27 cellular contexts compared by ENCODE assay signal in genomic region chr6:4377635-4378034, GRCh38.
DNase-seq lines count a peak whose midpoint lies in the region; ATAC-seq and TF ChIP-seq lines count a peak whose summit lies in the region.
"Had no signal": no experiment of that assay in that cellular context is flagged by ENCODE, and none has a peak within 500 bp of the region (broad histone marks: within the 10 kb centered on the region; RNA-seq: fewer than 3 reads in every experiment).

No MANE protein-coding gene starts in this region.

- no peak for TF ChIP-seq RAD21 in IMR-90 (IDR thresholded peaks at IDR 0.05; ENCODE audit: low read length)

- H2BK120ac ChIP-seq in IMR-90 (ENCODE audit: low read depth, low read length) (no peak overlapping the region), trophoblast cell (ENCODE audit: insufficient read depth, low read length, poor library complexity) (no peak overlapping the region)

- no peak overlapping the region for H3K4me3 ChIP-seq in IMR-90 (ENCODE audit: insufficient read depth, low read depth, low read length)
- no peak overlapping the region for H3K4me3 ChIP-seq in endodermal cell (ENCODE audit: low read length)
- no peak overlapping the region for H3K4me3 ChIP-seq in trophoblast cell (ENCODE audit: low read depth, low read length)

- H3K56ac ChIP-seq in IMR-90 (ENCODE audit: extremely low read depth, insufficient read depth, low read length), result no peak overlapping the region

- peaks cover 2% of the 10 kb centered on the region for H3K27me3 Mint-ChIP-seq in endodermal cell (ENCODE audit: insufficient read depth)

- BruUV-seq in IMR-90 (replicated peaks; lab: Mats Ljungman, UMichigan), result no TSS peak

- H4K8ac ChIP-seq in IMR-90 (ENCODE audit: low read depth in 2 of 2, low read length in 2 of 2) (no peak overlapping the region), trophoblast cell (ENCODE audit: low read depth, low read length) (no peak overlapping the region)

- H3K9me3 ChIP-seq in IMR-90 (ENCODE audit: control insufficient read depth, insufficient read depth, low read length) (peaks cover 2% of the 10 kb centered on the region; the same call in 1 of the 2 replicates), endodermal cell (ENCODE audit: control insufficient read depth, low read length) (no peaks in the 10 kb centered on the region), trophoblast cell (ENCODE audit: insufficient read depth, low read depth, low read length) (peaks cover 2% of the 10 kb centered on the region)

- H4K91ac ChIP-seq in IMR-90 (ENCODE audit: insufficient read depth, low read depth, low read length) (no peak overlapping the region), trophoblast cell (ENCODE audit: low read depth, low read length) (no peak overlapping the region)

- H3K23ac ChIP-seq in IMR-90 (ENCODE audit: low read depth, low read length), result no peak overlapping the region
- no peak overlapping the region for H3K23ac ChIP-seq in trophoblast cell (ENCODE audit: low read length)

- H2AK5ac ChIP-seq in IMR-90 (ENCODE audit: low read depth, low read length) (no peak overlapping the region), trophoblast cell (ENCODE audit: low read length) (no peak overlapping the region)

- H4K20me1 ChIP-seq in IMR-90 (ENCODE audit: insufficient read depth, low read length), result no peaks in the 10 kb centered on the region

- DNase-seq in IMR-90, result no peak
- DNase-seq in NCI-H226, result peak; percentile 22
- DNase-seq in endodermal cell, result peak; percentile 8
- DNase-seq in trophoblast cell, result peak; percentile 34 to 70
- no peak for DNase-seq in NCI-H187 (lab: John Stamatoyannopoulos, UW)
- no peak for DNase-seq in RWPE1 (ENCODE audit: low spot score)
- DNase-seq: Caco-2; CD8-positive, alpha-beta T cell; DMS79; EL; GF-D8; H7; Karpas-422; NCI-H1092 treated with DMSO at 0.1 percent for 48 hours; NCI-H146; NCI-H2029; NCI-H446 treated with DMSO at 0.1 percent for 48 hours; NCI-H526; NCI-H82; NK-92 treated with Interleukin-12 subunit alpha and Interleukin-12 subunit beta, amount 100 ng/mL, for 24 hours; PC-3; SIG-M5 had no signal

- no peak overlapping the region for H2AK9ac ChIP-seq in IMR-90 (replicated peaks; ENCODE audit: low read depth, low read length, poor library complexity)

- H3K79me1 ChIP-seq in IMR-90 (ENCODE audit: low read depth in 1 of 2, low read length in 2 of 2) (no peaks in the 10 kb centered on the region), trophoblast cell (ENCODE audit: low read length) (peaks cover 18% of the 10 kb centered on the region)

- WGBS in IMR-90 (ENCODE audit: extremely low coverage in 2 of 2, insufficient read length in 1 of 2), 2 experiments, result no CpG with 5 or more reads among the region's 3 CpGs
- 86 to 88% methylated on average over 1 to 3 of the region's 3 CpGs for WGBS in endodermal cell (ENCODE audit: insufficient coverage in 1 of 2, insufficient read length in 1 of 2), 2 experiments
- WGBS in trophoblast cell (ENCODE audit: extremely low coverage, insufficient coverage, insufficient read length), result no CpG with 5 or more reads among the region's 3 CpGs

- no peak for ATAC-seq in IMR-90 (ENCODE audit: low read depth)
- ATAC-seq in GM18870 (IDR thresholded peaks at IDR 0.05; ENCODE audit: unreplicated experiment), result no peak
- ATAC-seq: CD8-positive, alpha-beta T cell; PC-3; SK-N-SH treated with all-trans-retinoic acid at 6 μM for 48 hours had no signal

- CTCF ChIA-PET in IMR-90 (lab: Yijun Ruan, JAX), result no interaction called here
- CTCF ChIA-PET in RWPE1 (lab: Yijun Ruan, JAX), result interaction anchor here (0.6 kb wide), 1 partner anchor 26 kb away, joined by 3 read pairs; no protein-coding TSS in a partner anchor

- H2AFZ ChIP-seq in IMR-90 (replicated peaks; ENCODE audit: low read length, poor library complexity) (no peak overlapping the region), trophoblast cell (ENCODE audit: insufficient read depth, low read length, poor library complexity) (no peak overlapping the region)

- H3K4ac ChIP-seq in IMR-90 (ENCODE audit: low read depth, low read length), result no peak overlapping the region
- H3K4ac ChIP-seq in trophoblast cell (ENCODE audit: low read depth, low read length), result no peak overlapping the region

- H3K36me3 ChIP-seq in IMR-90 (ENCODE audit: control insufficient read depth, insufficient read depth, low read length), result no peaks in the 10 kb centered on the region
- no peaks in the 10 kb centered on the region for H3K36me3 ChIP-seq in endodermal cell (ENCODE audit: control insufficient read depth, insufficient read depth, low read length)
- H3K36me3 ChIP-seq in trophoblast cell (ENCODE audit: control insufficient read depth in 1 of 2, insufficient read depth in 2 of 2, low read length in 2 of 2), result no peaks in the 10 kb centered on the region

- dilution Hi-C loops in IMR-90 (cut with HindIII; ENCODE audit: low sequenced_read_pairs, unreplicated experiment), result no loop called here

- TF ChIP-seq POLR2A in IMR-90 (IDR thresholded peaks at IDR 0.05; ENCODE audit: low read depth, low read length), result no peak

- H3K18ac ChIP-seq in IMR-90 (ENCODE audit: low read depth, low read length) (no peak overlapping the region), trophoblast cell (ENCODE audit: low read length) (no peak overlapping the region)

- H2BK12ac ChIP-seq in trophoblast cell (ENCODE audit: low read length), result no peak overlapping the region

- H2BK5ac ChIP-seq in IMR-90 (ENCODE audit: low read depth, low read length, poor library complexity, severe bottlenecking), result no peak overlapping the region
- H2BK5ac ChIP-seq in trophoblast cell (ENCODE audit: low read depth, low read length, poor library complexity), result no peak overlapping the region

- no peak overlapping the region for H4K5ac ChIP-seq in IMR-90 (ENCODE audit: low read depth, low read length)

- intact Hi-C loops in IMR-90 (cut with micrococcal nuclease), result no loop called here

- peaks cover 3% of the 10 kb centered on the region for H3K9me3 Mint-ChIP-seq in endodermal cell

- H3K79me2 ChIP-seq in trophoblast cell (ENCODE audit: control insufficient read depth, insufficient read depth, low read length, poor library complexity), result no peaks in the 10 kb centered on the region

- in situ Hi-C loops in IMR-90 (cut with MboI; ENCODE audit: low sequenced_read_pairs), result no loop called here

- H3K27ac ChIP-seq in IMR-90 (ENCODE audit: insufficient read depth, low read length) (no peak overlapping the region), endodermal cell (ENCODE audit: low read depth, low read length) (no peak overlapping the region), trophoblast cell (ENCODE audit: low read depth, low read length) (no peak overlapping the region), RWPE1 (no peak overlapping the region)
- H3K27ac ChIP-seq: C4-2B, HL-60 had no signal

- H3K36me3 Mint-ChIP-seq in endodermal cell (ENCODE audit: low read depth), result no peaks in the 10 kb centered on the region
- H3K36me3 Mint-ChIP-seq: CD8-positive, alpha-beta T cell had no signal

- H3K27me3 ChIP-seq in IMR-90 (ENCODE audit: control insufficient read depth, insufficient read depth, low read length) (no peaks in the 10 kb centered on the region), endodermal cell (ENCODE audit: control insufficient read depth, insufficient read depth, low read length, poor library complexity, severe bottlenecking) (no peaks in the 10 kb centered on the region), trophoblast cell (ENCODE audit: insufficient read depth, low read length) (no peaks in the 10 kb centered on the region)

- H3K14ac ChIP-seq in IMR-90 (replicated peaks; ENCODE audit: low read depth, low read length), result no peak overlapping the region; the same call in 1 of the 2 replicates
- H3K14ac ChIP-seq in trophoblast cell (ENCODE audit: low read length), result no peak overlapping the region

- H2BK15ac ChIP-seq in IMR-90 (ENCODE audit: low read depth, low read length), result 0 out of 3 replicates have a peak overlapping the region, but pooled peaks have one; percentile 21

- H3K4me2 ChIP-seq in IMR-90 (ENCODE audit: low read depth, low read length) (no peak overlapping the region), trophoblast cell (ENCODE audit: low read length) (no peak overlapping the region)

- peak overlapping the region; percentile 20; the same call in 1 of the 2 replicates for H2BK20ac ChIP-seq in IMR-90 (ENCODE audit: low read depth, low read length)

- POLR2A ChIA-PET in IMR-90 (lab: Charles Lee; ENCODE audit: unreplicated experiment) (no interaction called here), RWPE1 (lab: Yijun Ruan, JAX; ENCODE audit: low non-redundant PET) (no interaction called here)

- H3K9me1 ChIP-seq in IMR-90 (ENCODE audit: insufficient read depth, low read length), result peaks cover 2% of the 10 kb centered on the region; the same call in 1 of the 2 replicates

- peaks cover 4% of the 10 kb centered on the region for H3K4me1 Mint-ChIP-seq in endodermal cell
- H3K4me1 Mint-ChIP-seq: B cell had no signal

- no peak overlapping the region for H3K4me3 Mint-ChIP-seq in endodermal cell
- H3K4me3 Mint-ChIP-seq: B cell; CD8-positive, alpha-beta T cell had no signal

- no peak overlapping the region for H3K27ac Mint-ChIP-seq in endodermal cell
- H3K27ac Mint-ChIP-seq: B cell; CD8-positive, alpha-beta T cell had no signal

- peaks cover 4% of the 10 kb centered on the region; the same call in 1 of the 2 replicates for H3K4me1 ChIP-seq in IMR-90 (ENCODE audit: control insufficient read depth, insufficient read depth, low read length)
- peaks cover 3% of the 10 kb centered on the region for H3K4me1 ChIP-seq in endodermal cell (ENCODE audit: control insufficient read depth, insufficient read depth, low read length)
- peaks cover 5 to 11% of the 10 kb centered on the region in 2 experiments for H3K4me1 ChIP-seq in trophoblast cell (ENCODE audit: control insufficient read depth in 1 of 2, insufficient read depth in 2 of 2, low read length in 2 of 2)
- H3K4me1 ChIP-seq: Caco-2 had no signal

- no peak overlapping the region for H4K12ac ChIP-seq in trophoblast cell (ENCODE audit: low read depth, low read length)

- no peak for TF ChIP-seq CTCF in IMR-90 (conservative IDR thresholded peaks at IDR 0.05; ENCODE audit: low read depth, low read length)
- TF ChIP-seq CTCF in endodermal cell (conservative IDR thresholded peaks at IDR 0.05), result no peak
- TF ChIP-seq CTCF in RWPE1 (conservative IDR thresholded peaks at IDR 0.05; ENCODE audit: low read depth), result no peak

- no peak overlapping the region for H3K9ac ChIP-seq in IMR-90 (ENCODE audit: low read depth, low read length)
- H3K9ac ChIP-seq in endodermal cell (ENCODE audit: extremely low read depth, low read length, poor library complexity, severe bottlenecking), result no peak overlapping the region
- no peak overlapping the region for H3K9ac ChIP-seq in trophoblast cell (ENCODE audit: low read length)

TF ChIP-seq in IMR-90, 13 proteins besides CTCF, POLR2A, EP300 and RAD21 (continues in another document):
- TF ChIP-seq MAZ (IDR thresholded peaks at IDR 0.05; ENCODE audit: borderline replicate concordance, low read depth, low read length) (no peak), USF2 (IDR thresholded peaks at IDR 0.05; ENCODE audit: low read depth, low read length) (no peak)

Comparison
In these comparisons a context has a peak if more than half of its experiments do, and no peak if none do; other contexts are left out.
1. DNase-seq: peak in NCI-H226 (single experiment), endodermal cell (single experiment) and trophoblast cell (2 of 2); none in IMR-90 (single experiment), NCI-H187 (0 of 2) and RWPE1 (single experiment).